ENCODE assay signal across 1 cellular context in genomic region chr5:177554474-177555111, GRCh38.
TF ChIP-seq lines count a peak whose summit lies in the region.

Gene FAM193B, minus strand, starts transcription at chr5:177554563. Its CDS starts 105 bp downstream, at chr5:177554458.

TF ChIP-seq in HEK293, 187 proteins besides CTCF, POLR2A, EP300 and RAD21 (continued from another document and continues in another):
- TF ChIP-seq SCRT1 (tag by site-specific recombination; IDR thresholded peaks at IDR 0.05; ENCODE audit: borderline replicate concordance) = peak; percentile 22; the same call in 1 of the 2 replicates
- TF ChIP-seq SP3 (tag by site-specific recombination; IDR thresholded peaks at IDR 0.05) = peak; percentile 41; the same call in 1 of the 2 replicates
- TF ChIP-seq ZNF580 (tag by site-specific recombination; IDR thresholded peaks at IDR 0.05) = peak; percentile 52; the same call in 1 of the 2 replicates
- no peak for TF ChIP-seq ZNF701 (tag by site-specific recombination; IDR thresholded peaks at IDR 0.05)
- TF ChIP-seq ZNF335 (tag by site-specific recombination; conservative IDR thresholded peaks at IDR 0.05) = 0 out of 2 replicates have a peak, but pooled peaks have one; percentile 18
- TF ChIP-seq ZFP41 (tag by site-specific recombination; IDR thresholded peaks at IDR 0.05; ENCODE audit: borderline replicate concordance) = no peak
- TF ChIP-seq GLIS1 (tag by site-specific recombination; IDR thresholded peaks at IDR 0.05) = peak; percentile 50
- no peak for TF ChIP-seq PRDM4 (tag by site-specific recombination; IDR thresholded peaks at IDR 0.05)
- TF ChIP-seq ZNF707 (tag by site-specific recombination; IDR thresholded peaks at IDR 0.05) = no peak
- no peak for TF ChIP-seq OVOL3 (tag by site-specific recombination; IDR thresholded peaks at IDR 0.05)
- no peak for TF ChIP-seq SP2 (tag by site-specific recombination; IDR thresholded peaks at IDR 0.05)
- TF ChIP-seq GLI2 (tag by site-specific recombination; IDR thresholded peaks at IDR 0.05; ENCODE audit: borderline replicate concordance, low read depth) = no peak
- peak; percentile 93 for TF ChIP-seq YY1 (tag by site-specific recombination; IDR thresholded peaks at IDR 0.05)
- TF ChIP-seq PATZ1 (tag by site-specific recombination; IDR thresholded peaks at IDR 0.05) = peak; percentile 66
- no peak for TF ChIP-seq ZNF704 (tag by site-specific recombination; IDR thresholded peaks at IDR 0.05)
- TF ChIP-seq ZNF513 (tag by site-specific recombination; IDR thresholded peaks at IDR 0.05) = no peak
- TF ChIP-seq AEBP2 (tag by site-specific recombination; IDR thresholded peaks at IDR 0.05; ENCODE audit: borderline replicate concordance) = no peak
- TF ChIP-seq ZNF202 (tag by site-specific recombination; IDR thresholded peaks at IDR 0.05; ENCODE audit: borderline replicate concordance) = no peak
- TF ChIP-seq ZNF518A (tag by site-specific recombination; conservative IDR thresholded peaks at IDR 0.05; ENCODE audit: low read depth) = no peak
- peak; percentile 59 for TF ChIP-seq ZNF501 (tag by site-specific recombination; IDR thresholded peaks at IDR 0.05)
- TF ChIP-seq MYNN (tag by site-specific recombination; IDR thresholded peaks at IDR 0.05; ENCODE audit: borderline replicate concordance) = no peak
- no peak for TF ChIP-seq ZNF473 (tag by site-specific recombination; IDR thresholded peaks at IDR 0.05)
- no peak for TF ChIP-seq ZNF626 (tag by site-specific recombination; IDR thresholded peaks at IDR 0.05)
- TF ChIP-seq TCF7L2 (IDR thresholded peaks at IDR 0.05; ENCODE audit: borderline replicate concordance, low read depth, low read length) = no peak
- TF ChIP-seq ZNF133 (tag by site-specific recombination; IDR thresholded peaks at IDR 0.05) = no peak
- no peak for TF ChIP-seq ZNF549 (tag by site-specific recombination; IDR thresholded peaks at IDR 0.05)
- TF ChIP-seq ZNF768 (tag by site-specific recombination; IDR thresholded peaks at IDR 0.05) = no peak
- 0 out of 2 replicates have a peak, but pooled peaks have one; percentile 30 for TF ChIP-seq ZNF391 (tag by site-specific recombination; IDR thresholded peaks at IDR 0.05; ENCODE audit: borderline replicate concordance, low read depth)
- no peak for TF ChIP-seq PRDM2 (tag by site-specific recombination; IDR thresholded peaks at IDR 0.05; ENCODE audit: borderline replicate concordance)
- TF ChIP-seq ZNF121 (tag by site-specific recombination; IDR thresholded peaks at IDR 0.05) = no peak
- TF ChIP-seq KLF7 (tag by site-specific recombination; IDR thresholded peaks at IDR 0.05; ENCODE audit: borderline replicate concordance) = peak; percentile 81; the same call in 1 of the 2 replicates
- no peak for TF ChIP-seq ZNF223 (tag by site-specific recombination; IDR thresholded peaks at IDR 0.05)
- peak; percentile 74 for TF ChIP-seq YY2 (tag by site-specific recombination; IDR thresholded peaks at IDR 0.05)
- TF ChIP-seq ZBTB17 (tag by site-specific recombination; IDR thresholded peaks at IDR 0.05) = peak; percentile 45
- no peak for TF ChIP-seq ZNF530 (tag by site-specific recombination; IDR thresholded peaks at IDR 0.05; ENCODE audit: low read depth)
- TF ChIP-seq ZNF211 (tag by site-specific recombination; IDR thresholded peaks at IDR 0.05; ENCODE audit: low read depth) = no peak
- TF ChIP-seq ZNF132 (tag by site-specific recombination; IDR thresholded peaks at IDR 0.05; ENCODE audit: borderline replicate concordance) = no peak
- no peak for TF ChIP-seq OSR2 (tag by site-specific recombination; IDR thresholded peaks at IDR 0.05)
- no peak for TF ChIP-seq ZIC2 (tag by site-specific recombination; IDR thresholded peaks at IDR 0.05)
- TF ChIP-seq ZNF654 (tag by site-specific recombination; IDR thresholded peaks at IDR 0.05; ENCODE audit: low read depth) = no peak
- no peak for TF ChIP-seq BCL11B (tag by site-specific recombination; IDR thresholded peaks at IDR 0.05; ENCODE audit: low read depth)
- no peak for TF ChIP-seq ZNF248 (tag by site-specific recombination; IDR thresholded peaks at IDR 0.05)
